11 cellular contexts compared by ENCODE assay signal in genomic region chr13:112067121-112067741, GRCh38. TPM values are rescaled to one million over a fixed set of nuclear protein-coding genes. Genes with fewer than 3 reads are reported as not detected.
A peak's percentile ranks its signal among the peaks of the same experiment; 100 is the strongest.
DNase-seq lines count a peak whose midpoint lies in the region; ATAC-seq lines count a peak whose summit lies in the region.
"Had no signal": no experiment of that assay in that cellular context is flagged by ENCODE, and none has a peak within 500 bp of the region (broad histone marks: within the 10 kb centered on the region; RNA-seq: fewer than 3 reads in every experiment).

Gene SOX1 (plus strand): TSS chr13:112067149. CDS start chr13:112067659, 510 bp downstream.

- CTCF ChIA-PET in activated CD8-positive, alpha-beta T cell treated with anti-CD3 and anti-CD28 coated beads, Interleukin-2, amount 10 ng/mL, durations not matched to agents 7 days and 5 days (lab: Charles Lee) = no interaction called here

- peaks cover 3% of the 10 kb centered on the region for H3K36me3 Mint-ChIP-seq in activated T-cell treated with anti-CD3 and anti-CD28 coated beads, Interleukin-2, amount 50 U/mL, for 24 hours (ENCODE audit: low read depth)
- peaks cover 27% of the 10 kb centered on the region for H3K36me3 Mint-ChIP-seq in activated CD8-positive, alpha-beta T cell treated with anti-CD3 and anti-CD28 coated beads, Interleukin-2, amount 10 ng/mL, durations not matched to agents 7 days and 5 days (ENCODE audit: low read depth)

- peaks cover 16% of the 10 kb centered on the region for H3K9me3 Mint-ChIP-seq in activated T-cell treated with anti-CD3 and anti-CD28 coated beads, Interleukin-2, amount 50 U/mL, for 24 hours
- peaks cover 17% of the 10 kb centered on the region for H3K9me3 Mint-ChIP-seq in activated CD8-positive, alpha-beta T cell treated with anti-CD3 and anti-CD28 coated beads, Interleukin-2, amount 10 ng/mL, durations not matched to agents 7 days and 5 days (ENCODE audit: insufficient read depth)

- peak within 1 kb of the TSS; percentile 65 for H3K4me3 Mint-ChIP-seq in activated T-cell treated with anti-CD3 and anti-CD28 coated beads, Interleukin-2, amount 50 U/mL, for 24 hours
- H3K4me3 Mint-ChIP-seq in activated CD8-positive, alpha-beta T cell treated with anti-CD3 and anti-CD28 coated beads, Interleukin-2, amount 10 ng/mL, durations not matched to agents 7 days and 5 days = peak within 1 kb of the TSS; percentile 40

- ATAC-seq in activated CD8-positive, alpha-beta T cell treated with anti-CD3 and anti-CD28 coated beads, Interleukin-2, amount 10 ng/mL, durations not matched to agents 7 days and 5 days = no peak

- no peak within 1 kb of the TSS for H3K27ac Mint-ChIP-seq in activated T-cell treated with anti-CD3 and anti-CD28 coated beads, Interleukin-2, amount 50 U/mL, for 24 hours
- H3K27ac Mint-ChIP-seq in activated CD8-positive, alpha-beta T cell treated with anti-CD3 and anti-CD28 coated beads, Interleukin-2, amount 10 ng/mL, durations not matched to agents 7 days and 5 days = peak within 1 kb of the TSS; percentile 73
- H3K27ac Mint-ChIP-seq: CD4-positive, CD25-positive, alpha-beta regulatory T cell had no signal

- H3K27me3 Mint-ChIP-seq in activated T-cell treated with anti-CD3 and anti-CD28 coated beads, Interleukin-2, amount 50 U/mL, for 24 hours = peaks cover 73% of the 10 kb centered on the region
- H3K27me3 Mint-ChIP-seq in activated CD8-positive, alpha-beta T cell treated with anti-CD3 and anti-CD28 coated beads, Interleukin-2, amount 10 ng/mL, durations not matched to agents 7 days and 5 days (ENCODE audit: low read depth) = peaks cover 65% of the 10 kb centered on the region

- DNase-seq in activated T-cell treated with anti-CD3 and anti-CD28 coated beads, Interleukin-2, amount 50 U/mL, for 24 hours = no peak
- DNase-seq in activated T-cell treated with anti-CD3 and anti-CD28 coated beads for 4 hours = no peak
- DNase-seq in activated CD8-positive, alpha-beta T cell treated with anti-CD3 and anti-CD28 coated beads, Interleukin-2, amount 10 ng/mL, durations not matched to agents 7 days and 5 days = no peak
- peak; percentile 70 for DNase-seq in left kidney (ENCODE audit: low read depth, low spot score)
- no peak for DNase-seq in H4 (ENCODE audit: low spot score)
- no peak for DNase-seq in activated gamma-delta T cell (lab: John Stamatoyannopoulos, UW)
- no peak for DNase-seq in DMS53 (lab: John Stamatoyannopoulos, UW)

- H3K4me1 Mint-ChIP-seq in activated T-cell treated with anti-CD3 and anti-CD28 coated beads, Interleukin-2, amount 50 U/mL, for 24 hours (ENCODE audit: low read depth) = peaks cover 21% of the 10 kb centered on the region
- no peaks in the 10 kb centered on the region for H3K4me1 Mint-ChIP-seq in activated CD8-positive, alpha-beta T cell treated with anti-CD3 and anti-CD28 coated beads, Interleukin-2, amount 10 ng/mL, durations not matched to agents 7 days and 5 days (ENCODE audit: low read depth)

- H3K27ac ChIP-seq in temporal lobe (ENCODE audit: low read depth, low read length) = no peak within 1 kb of the TSS
- H3K27ac ChIP-seq: SK-N-MC had no signal

- POLR2A ChIA-PET in activated CD8-positive, alpha-beta T cell treated with anti-CD3 and anti-CD28 coated beads, Interleukin-2, amount 10 ng/mL, durations not matched to agents 7 days and 5 days (lab: Charles Lee) = no interaction called here

RNA-seq across cellular contexts. Expression of gene SOX1, which starts in this region (rescaled TPM):
- not detected for total RNA-seq in activated CD8-positive, alpha-beta T cell treated with anti-CD3 and anti-CD28 coated beads, Interleukin-2, amount 10 ng/mL, durations not matched to agents 7 days and 5 days
- 13.0 TPM for total RNA-seq in temporal lobe
- not detected in 2 replicates for total RNA-seq in H4 (2014; rRNA removed; shearing (Covaris generic))
- total RNA-seq: CD4-positive, CD25-positive, alpha-beta regulatory T cell; pulmonary artery endothelial cell had no signal

Comparison
In these comparisons a context has a peak if more than half of its experiments do, and no peak if none do; other contexts are left out.
1. RNA of gene SOX1 (total RNA-seq): 13.0 TPM in temporal lobe (single experiment); not detected in activated CD8-positive, alpha-beta T cell treated with anti-CD3 and anti-CD28 coated beads, Interleukin-2, amount 10 ng/mL, durations not matched to agents 7 days and 5 days and not detected in H4; every median in the first group is over 10 times any median in the second.